ENCODE assay signal across 9 cellular contexts in genomic region chr1:154669464-154670282, GRCh38.
DNase-seq lines count a peak whose midpoint lies in the region; ATAC-seq, FAIRE-seq and TF ChIP-seq lines count a peak whose summit lies in the region.
"Had no signal": no experiment of that assay in that cellular context is flagged by ENCODE, and none has a peak within 500 bp of the region (broad histone marks: within the 10 kb centered on the region; RNA-seq: fewer than 3 reads in every experiment).

No MANE protein-coding gene starts in this region.

- no peaks in the 10 kb centered on the region for H3K36me3 ChIP-seq in cardiac muscle cell
- no peaks in the 10 kb centered on the region for H3K36me3 ChIP-seq in prostate gland
- no peaks in the 10 kb centered on the region for H3K36me3 ChIP-seq in vagina

- H3K4me1 Mint-ChIP-seq in activated naive CD8-positive, alpha-beta T cell treated with anti-CD3 and anti-CD28 coated beads for 36 hours: peaks cover 22% of the 10 kb centered on the region

- H3K4me3 Mint-ChIP-seq in activated naive CD8-positive, alpha-beta T cell treated with anti-CD3 and anti-CD28 coated beads for 36 hours: no peak overlapping the region

- TF ChIP-seq RAD21 in A549 (conservative IDR thresholded peaks at IDR 0.05 in 1 of 2, IDR thresholded peaks at IDR 0.05 in 1 of 2): peak; percentile 94 to 97

- TF ChIP-seq CTCF in A549 (IDR thresholded peaks at IDR 0.05) (peak; percentile 87), cardiac muscle cell (IDR thresholded peaks at IDR 0.05; ENCODE audit: low read depth, low read length) (peak; percentile 86), prostate gland (IDR thresholded peaks at IDR 0.05) (peak; percentile 55 to 82 (median 70)), vagina (IDR thresholded peaks at IDR 0.05) (peak; percentile 56 to 89 (median 61))

- WGBS in A549 (ENCODE audit: missing lambda C conversion rate): 24% methylated on average over 9 of the region's 9 CpGs
- 57% methylated on average over 9 of the region's 9 CpGs for WGBS in prostate gland

- peak; percentile 13 for FAIRE-seq in A549 (lab: Jason Lieb, UNC)
- FAIRE-seq: G401.6 had no signal

- H3K4me2 ChIP-seq in A549: no peak overlapping the region

- TF ChIP-seq POLR2A in A549 (IDR thresholded peaks at IDR 0.05; ENCODE audit: low read length): no peak
- TF ChIP-seq POLR2A in prostate gland (IDR thresholded peaks at IDR 0.05): no peak
- no peak for TF ChIP-seq POLR2A in vagina (IDR thresholded peaks at IDR 0.05)

- H3K4me3 ChIP-seq in A549 (no peak overlapping the region), cardiac muscle cell (no peak overlapping the region), prostate gland (no peak overlapping the region), vagina (no peak overlapping the region)

- no peaks in the 10 kb centered on the region for H3K36me3 Mint-ChIP-seq in activated naive CD8-positive, alpha-beta T cell treated with anti-CD3 and anti-CD28 coated beads for 36 hours

- no peaks in the 10 kb centered on the region for H3K27me3 ChIP-seq in cardiac muscle cell
- H3K27me3 ChIP-seq in prostate gland (replicated peaks; ENCODE audit: insufficient read depth): no peaks in the 10 kb centered on the region
- no peaks in the 10 kb centered on the region for H3K27me3 ChIP-seq in vagina

- no peak for TF ChIP-seq EP300 in A549 (IDR thresholded peaks at IDR 0.05)

- DNase-seq in A549 (ENCODE audit: low read depth in 1 of 2, low spot score in 1 of 2): peak; percentile 85 to 88
- peak; percentile 62 for DNase-seq in NCI-H1105 (lab: John Stamatoyannopoulos, UW)
- peak; percentile 82 for DNase-seq in SKM-1 (lab: John Stamatoyannopoulos, UW; ENCODE audit: unreplicated experiment)
- peak; percentile 73 for DNase-seq in activated naive CD8-positive, alpha-beta T cell treated with anti-CD3 and anti-CD28 coated beads for 36 hours
- peak; percentile 85 to 86 for DNase-seq in cardiac muscle cell (ENCODE audit: low read depth in 1 of 2, low spot score in 1 of 2)
- peak; percentile 65 for DNase-seq in prostate gland (ENCODE audit: low spot score)
- DNase-seq in vagina (ENCODE audit: extremely low spot score in 2 of 2): no peak

- POLR2A ChIA-PET in A549 (lab: Yijun Ruan, JAX): interaction anchor here (1.7 kb wide), 1 partner anchor 208 kb away, joined by 5 read pairs; no protein-coding TSS in a partner anchor

- H3K27ac Mint-ChIP-seq in activated naive CD8-positive, alpha-beta T cell treated with anti-CD3 and anti-CD28 coated beads for 36 hours: no peak overlapping the region

- H3K9me3 ChIP-seq in A549 (no peaks in the 10 kb centered on the region), cardiac muscle cell (ENCODE audit: low read depth) (no peaks in the 10 kb centered on the region), prostate gland (no peaks in the 10 kb centered on the region), vagina (no peaks in the 10 kb centered on the region)

- H3K27me3 Mint-ChIP-seq in activated naive CD8-positive, alpha-beta T cell treated with anti-CD3 and anti-CD28 coated beads for 36 hours: no peaks in the 10 kb centered on the region

- CTCF ChIA-PET in A549 (lab: Yijun Ruan, JAX): interaction anchor here (0.5 to 8.6 kb wide), 78 partner anchors 10 to 417 kb away, joined by 3 to 78 read pairs (median 5); partner anchors contain the start of genes CHRNB2, EFNA3 and PMVK

- H3K4me1 ChIP-seq in A549 (no peaks in the 10 kb centered on the region), cardiac muscle cell (ENCODE audit: low read depth) (no peaks in the 10 kb centered on the region), prostate gland (replicated peaks) (no peaks in the 10 kb centered on the region), vagina (no peaks in the 10 kb centered on the region)

- peaks cover 2% of the 10 kb centered on the region for H3K9me3 Mint-ChIP-seq in activated naive CD8-positive, alpha-beta T cell treated with anti-CD3 and anti-CD28 coated beads for 36 hours

- no peak overlapping the region for H3K27ac ChIP-seq in A549
- H3K27ac ChIP-seq in cardiac muscle cell: no peak overlapping the region
- no peak overlapping the region for H3K27ac ChIP-seq in prostate gland
- H3K27ac ChIP-seq in vagina: no peak overlapping the region

- intact Hi-C loops in prostate gland (cut with DNase I) (loop anchor here (2.0 kb wide), 1 partner anchor 209 kb away; no protein-coding TSS in a partner anchor), vagina (cut with DNase I) (loop anchor here (10.0 kb wide), 1 partner anchor 215 kb away; no protein-coding TSS in a partner anchor)

- ATAC-seq in A549: peak; percentile 100
- ATAC-seq in GM18907 (IDR thresholded peaks at IDR 0.05; ENCODE audit: unreplicated experiment): peak; percentile 48

TF ChIP-seq in A549, 52 proteins besides CTCF, POLR2A, EP300 and RAD21:
- TF ChIP-seq ESRRA (IDR thresholded peaks at IDR 0.05; ENCODE audit: borderline replicate concordance, low read length): no peak
- TF ChIP-seq SMC3 (IDR thresholded peaks at IDR 0.05): peak; percentile 91
- TF ChIP-seq MAX (IDR thresholded peaks at IDR 0.05): 0 out of 2 replicates have a peak, but pooled peaks have one; percentile 1
- no peak for TF ChIP-seq KDM5A (IDR thresholded peaks at IDR 0.05)
- no peak for TF ChIP-seq BHLHE40 (IDR thresholded peaks at IDR 0.05; ENCODE audit: low read depth, low read length)
- no peak for TF ChIP-seq FOSL2 (IDR thresholded peaks at IDR 0.05)
- TF ChIP-seq FOSL2 (CRISPR knock-in tag; IDR thresholded peaks at IDR 0.05): no peak
- TF ChIP-seq NR3C1 (IDR thresholded peaks at IDR 0.05): no peak
TF ChIP-seq in A549: peak in this region for 2.

Comparison
In these comparisons a context has a peak if more than half of its experiments do, and no peak if none do; other contexts are left out.
1. DNase-seq: peak in A549 (2 of 2), NCI-H1105 (single experiment), SKM-1 (single experiment), activated naive CD8-positive, alpha-beta T cell treated with anti-CD3 and anti-CD28 coated beads for 36 hours (single experiment), cardiac muscle cell (2 of 2) and prostate gland (single experiment); none in vagina (0 of 2).
2. Peak in every context shown above with its lines, with median percentiles within 50 percentile points of each other: CTCF ChIP-seq.